In the genomic region with DNA sequence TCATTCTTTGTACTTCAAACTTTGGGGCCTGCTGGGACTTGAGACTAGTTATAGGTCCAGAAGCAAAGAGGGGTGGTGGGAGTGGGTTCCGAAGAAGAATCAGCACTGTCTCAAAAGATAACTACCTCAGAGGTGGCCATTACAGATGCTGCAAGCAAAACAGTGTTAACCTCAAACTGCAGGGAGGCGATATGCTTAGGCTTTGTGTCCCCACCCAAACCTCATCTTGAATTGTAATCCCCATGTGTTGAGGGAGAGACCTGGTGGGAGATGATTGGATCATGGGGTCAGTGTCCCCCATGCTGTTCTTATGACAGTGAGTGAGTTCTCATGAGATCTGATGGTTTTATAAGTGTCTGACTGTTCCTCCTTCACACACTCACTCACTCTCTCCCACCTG, we compare ENCODE assay signal across 7 cellular contexts.
"Had no signal": no experiment of that assay in that cellular context is flagged by ENCODE, and none has a peak within 500 bp of the region (broad histone marks: within the 10 kb centered on the region; RNA-seq: fewer than 3 reads in every experiment).

No MANE protein-coding gene starts in this region.

- H3K4me2 ChIP-seq: KMS-11 had no signal

- DNase-seq: IMR-90, KBM-7, KG1 had no signal

- ATAC-seq: HepG2 had no signal

- H3K27ac ChIP-seq: HL-60, KMS-11 had no signal

- FAIRE-seq: HepG2, HTR-8/SVneo had no signal

- H3K9ac ChIP-seq: KMS-11 had no signal
